In the genomic region with DNA sequence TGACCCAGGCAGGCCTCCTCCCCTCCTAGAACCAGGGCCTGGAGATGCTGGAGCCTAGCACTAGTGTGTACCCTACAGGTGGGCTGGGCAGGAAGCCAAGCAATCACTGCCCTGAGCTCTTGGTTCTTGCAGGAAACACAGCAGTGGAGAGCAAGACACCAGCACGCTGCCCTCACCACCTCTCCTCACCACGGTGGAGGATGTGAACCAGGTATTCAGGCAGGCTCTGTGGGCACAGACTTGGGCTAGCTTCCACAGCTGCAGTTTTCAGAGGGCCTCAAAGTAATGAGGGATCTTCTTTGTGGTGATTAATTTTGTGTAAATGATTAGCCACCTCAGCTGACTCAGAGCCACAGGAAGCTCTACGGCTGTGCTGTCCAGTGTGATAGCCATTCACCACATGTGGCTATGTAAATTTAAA, we compare ENCODE assay signal across 11 cellular contexts. TPM values are rescaled to one million over a fixed set of nuclear protein-coding genes. Genes with fewer than 3 reads are reported as not detected.
DNase-seq lines count a peak whose midpoint lies in the region; ATAC-seq lines count a peak whose summit lies in the region.
"Had no signal": no experiment of that assay in that cellular context is flagged by ENCODE, and none has a peak within 500 bp of the region (broad histone marks: within the 10 kb centered on the region; RNA-seq: fewer than 3 reads in every experiment).

No MANE protein-coding gene starts in this region.

- peak; percentile 75 for DNase-seq in activated CD4-positive, alpha-beta T cell treated with anti-CD3 and anti-CD28 coated beads, Interleukin-2, amount 10 ng/mL, durations not matched to agents 24 days and 14 days
- DNase-seq in activated CD4-positive, alpha-beta T cell treated with anti-CD3 and anti-CD28 coated beads for 1 hour, result no peak
- DNase-seq in activated CD4-positive, alpha-beta memory T cell treated with anti-CD3 and anti-CD28 coated beads, Interleukin-2, amount 10 ng/mL, durations not matched to agents 7 days and 5 days, result peak; percentile 68
- peak in 5 of 10 donors; percentile 10 to 48 (median 35) for DNase-seq in naive thymus-derived CD8-positive, alpha-beta T cell
- no peak for DNase-seq in DMS79 treated with DMSO at 0.1 percent for 48 hours (lab: John Stamatoyannopoulos, UW)
- no peak for DNase-seq in MV-4-11 (lab: John Stamatoyannopoulos, UW)
- DNase-seq: left ventricle myocardium inferior, psoas muscle had no signal

- H3K27me3 Mint-ChIP-seq in activated CD4-positive, alpha-beta T cell treated with anti-CD3 and anti-CD28 coated beads, Interleukin-2, amount 10 ng/mL, durations not matched to agents 24 days and 14 days, result no peaks in the 10 kb centered on the region
- no peaks in the 10 kb centered on the region for H3K27me3 Mint-ChIP-seq in activated CD4-positive, alpha-beta memory T cell treated with anti-CD3 and anti-CD28 coated beads, Interleukin-2, amount 10 ng/mL, durations not matched to agents 7 days and 5 days
- no peaks in the 10 kb centered on the region for H3K27me3 Mint-ChIP-seq in naive thymus-derived CD8-positive, alpha-beta T cell

- peaks cover 20% of the 10 kb centered on the region for H3K4me1 Mint-ChIP-seq in activated CD4-positive, alpha-beta T cell treated with anti-CD3 and anti-CD28 coated beads, Interleukin-2, amount 10 ng/mL, durations not matched to agents 24 days and 14 days
- H3K4me1 Mint-ChIP-seq in activated CD4-positive, alpha-beta memory T cell treated with anti-CD3 and anti-CD28 coated beads, Interleukin-2, amount 10 ng/mL, durations not matched to agents 7 days and 5 days, result peaks cover 32% of the 10 kb centered on the region
- H3K4me1 Mint-ChIP-seq in naive thymus-derived CD8-positive, alpha-beta T cell, result peaks cover 11 to 35% (median 25%) of the 10 kb centered on the region in 4 donors

- ATAC-seq in HG03097 (IDR thresholded peaks at IDR 0.05; ENCODE audit: low FRiP score, unreplicated experiment), result peak; percentile 49
- peak in 1 of 2 donors; percentile 15 for ATAC-seq in naive thymus-derived CD8-positive, alpha-beta T cell
- no peak for ATAC-seq in HG03520 (IDR thresholded peaks at IDR 0.05; ENCODE audit: unreplicated experiment)
- ATAC-seq: Right ventricle myocardium inferior had no signal

- H3K9me3 Mint-ChIP-seq in activated CD4-positive, alpha-beta T cell treated with anti-CD3 and anti-CD28 coated beads, Interleukin-2, amount 10 ng/mL, durations not matched to agents 24 days and 14 days, result no peaks in the 10 kb centered on the region
- H3K9me3 Mint-ChIP-seq in activated CD4-positive, alpha-beta memory T cell treated with anti-CD3 and anti-CD28 coated beads, Interleukin-2, amount 10 ng/mL, durations not matched to agents 7 days and 5 days, result no peaks in the 10 kb centered on the region
- H3K9me3 Mint-ChIP-seq in naive thymus-derived CD8-positive, alpha-beta T cell, result no peaks in the 10 kb centered on the region

- peaks cover 13% of the 10 kb centered on the region for H3K36me3 Mint-ChIP-seq in activated CD4-positive, alpha-beta T cell treated with anti-CD3 and anti-CD28 coated beads, Interleukin-2, amount 10 ng/mL, durations not matched to agents 24 days and 14 days (ENCODE audit: low read depth)
- H3K36me3 Mint-ChIP-seq in activated CD4-positive, alpha-beta memory T cell treated with anti-CD3 and anti-CD28 coated beads, Interleukin-2, amount 10 ng/mL, durations not matched to agents 7 days and 5 days (ENCODE audit: low read depth), result peaks cover 13% of the 10 kb centered on the region
- peaks cover 0 to 17% (median 3%) of the 10 kb centered on the region in 3 donors for H3K36me3 Mint-ChIP-seq in naive thymus-derived CD8-positive, alpha-beta T cell

- CTCF ChIA-PET in activated CD4-positive, alpha-beta memory T cell treated with anti-CD3 and anti-CD28 coated beads, Interleukin-2, amount 10 ng/mL, durations not matched to agents 7 days and 5 days (lab: Charles Lee), result interaction anchor here (0.8 to 3.7 kb wide), 3 partner anchors 8 to 16 kb away, joined by 3 to 15 read pairs (median 5); no protein-coding TSS in a partner anchor

- H3K27ac Mint-ChIP-seq in activated CD4-positive, alpha-beta T cell treated with anti-CD3 and anti-CD28 coated beads, Interleukin-2, amount 10 ng/mL, durations not matched to agents 24 days and 14 days, result peak overlapping the region; percentile 87
- H3K27ac Mint-ChIP-seq in activated CD4-positive, alpha-beta memory T cell treated with anti-CD3 and anti-CD28 coated beads, Interleukin-2, amount 10 ng/mL, durations not matched to agents 7 days and 5 days, result peak overlapping the region; percentile 97
- peak overlapping the region; percentile 53 to 93 (median 82) for H3K27ac Mint-ChIP-seq in naive thymus-derived CD8-positive, alpha-beta T cell

- intact Hi-C loops in activated CD4-positive, alpha-beta T cell treated with anti-CD3 and anti-CD28 coated beads, Interleukin-2, amount 10 ng/mL, durations not matched to agents 24 days and 14 days (cut with micrococcal nuclease), result loop anchor here (5.0 kb wide), 1 partner anchor 124 kb away; no protein-coding TSS in a partner anchor

- POLR2A ChIA-PET in activated CD4-positive, alpha-beta memory T cell treated with anti-CD3 and anti-CD28 coated beads, Interleukin-2, amount 10 ng/mL, durations not matched to agents 7 days and 5 days (lab: Charles Lee), result interaction anchor here (1.0 to 2.7 kb wide), 7 partner anchors 8 to 179 kb away, joined by 3 to 20 read pairs (median 6); a partner anchor contains a TSS
- POLR2A ChIA-PET in naive thymus-derived CD8-positive, alpha-beta T cell (lab: Charles Lee), result interaction anchor here (0.8 to 1.9 kb wide), 2 partner anchors 8 to 15 kb away, joined by 3 to 15 read pairs; a partner anchor contains a TSS

- peak overlapping the region; percentile 61 for H3K4me3 Mint-ChIP-seq in activated CD4-positive, alpha-beta T cell treated with anti-CD3 and anti-CD28 coated beads, Interleukin-2, amount 10 ng/mL, durations not matched to agents 24 days and 14 days
- peak overlapping the region; percentile 17 for H3K4me3 Mint-ChIP-seq in activated CD4-positive, alpha-beta memory T cell treated with anti-CD3 and anti-CD28 coated beads, Interleukin-2, amount 10 ng/mL, durations not matched to agents 7 days and 5 days
- H3K4me3 Mint-ChIP-seq in naive thymus-derived CD8-positive, alpha-beta T cell, result peak overlapping the region in 9 of 10 donors; percentile 24 to 67 (median 50)

RNA-seq across cellular contexts. Expression of a gene that starts 13.6 kb away (rescaled TPM):
- total RNA-seq in activated CD4-positive, alpha-beta T cell treated with anti-CD3 and anti-CD28 coated beads, Interleukin-2, amount 10 ng/mL, durations not matched to agents 24 days and 14 days, result 592 and 598 TPM in 2 replicates
- total RNA-seq in activated CD4-positive, alpha-beta memory T cell treated with anti-CD3 and anti-CD28 coated beads, Interleukin-2, amount 10 ng/mL, durations not matched to agents 7 days and 5 days, result 100 to 1,000 TPM; 658 to 662 TPM
- total RNA-seq in naive thymus-derived CD8-positive, alpha-beta T cell, result 100 to 1,000 TPM; 107 to 114 TPM
- 100 to 1,000 TPM; 126 to 179 (median 142) TPM for polyA plus RNA-seq in naive thymus-derived CD8-positive, alpha-beta T cell

RNA-seq across cellular contexts. Expression of a gene that starts 52.8 kb away (rescaled TPM):
- total RNA-seq in activated CD4-positive, alpha-beta T cell treated with anti-CD3 and anti-CD28 coated beads, Interleukin-2, amount 10 ng/mL, durations not matched to agents 24 days and 14 days, result 44.4 and 50.8 TPM in 2 replicates
- total RNA-seq in activated CD4-positive, alpha-beta memory T cell treated with anti-CD3 and anti-CD28 coated beads, Interleukin-2, amount 10 ng/mL, durations not matched to agents 7 days and 5 days, result 1 to 10 TPM; 8.0 to 9.7 TPM
- 10 to 100 TPM; 17.6 to 18.6 TPM for total RNA-seq in naive thymus-derived CD8-positive, alpha-beta T cell
- 10 to 100 TPM; 13.8 to 25.9 (median 17.2) TPM for polyA plus RNA-seq in naive thymus-derived CD8-positive, alpha-beta T cell

Comparison
In these comparisons a context has a peak if more than half of its experiments do, and no peak if none do; other contexts are left out.
1. DNase-seq: peak in activated CD4-positive, alpha-beta T cell treated with anti-CD3 and anti-CD28 coated beads, Interleukin-2, amount 10 ng/mL, durations not matched to agents 24 days and 14 days (single experiment) and activated CD4-positive, alpha-beta memory T cell treated with anti-CD3 and anti-CD28 coated beads, Interleukin-2, amount 10 ng/mL, durations not matched to agents 7 days and 5 days (single experiment); none in activated CD4-positive, alpha-beta T cell treated with anti-CD3 and anti-CD28 coated beads for 1 hour (single experiment), DMS79 treated with DMSO at 0.1 percent for 48 hours (single experiment) and MV-4-11 (single experiment).
2. Peak in every context shown above with its lines, with median percentiles within 50 percentile points of each other: H3K27ac Mint-ChIP-seq and H3K4me3 Mint-ChIP-seq.